Comparison of ENCODE assay signal across 27 cellular contexts in the genomic region with DNA sequence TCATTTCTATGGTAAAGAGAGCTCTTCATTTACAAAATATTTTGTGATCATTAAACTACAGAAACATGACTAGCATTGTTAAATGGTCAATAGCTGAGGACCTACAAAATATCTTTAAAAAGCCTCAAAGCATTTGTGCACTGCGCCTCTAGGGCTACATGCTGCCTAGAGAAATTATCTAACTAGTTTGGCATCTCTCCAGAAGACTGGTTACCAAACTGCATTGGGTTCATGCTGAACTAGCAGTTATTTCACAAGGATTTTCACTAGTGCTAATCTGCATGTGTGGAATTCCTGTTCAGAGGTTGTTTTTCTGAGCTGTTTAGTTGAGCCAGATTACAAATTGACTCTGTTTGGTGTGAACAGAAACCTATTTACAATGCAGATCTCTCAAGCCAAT. TPM values are rescaled to one million over a fixed set of nuclear protein-coding genes. Genes with fewer than 3 reads are reported as not detected.
DNase-seq lines count a peak whose midpoint lies in the region; ATAC-seq and TF ChIP-seq lines count a peak whose summit lies in the region.
"Had no signal": no experiment of that assay in that cellular context is flagged by ENCODE, and none has a peak within 500 bp of the region (broad histone marks: within the 10 kb centered on the region; RNA-seq: fewer than 3 reads in every experiment).

No MANE protein-coding gene starts in this region.

- TF ChIP-seq CTCF in MCF 10A (IDR thresholded peaks at IDR 0.05; ENCODE audit: unreplicated experiment) = no peak
- no peak for TF ChIP-seq CTCF in mammary epithelial cell (conservative IDR thresholded peaks at IDR 0.05 in 1 of 2, IDR thresholded peaks at IDR 0.05 in 1 of 2; ENCODE audit: extremely low read depth in 1 of 2, insufficient read depth in 1 of 2, low read depth in 1 of 2, low read length in 2 of 2)

- no peaks in the 10 kb centered on the region for H3K79me2 ChIP-seq in mammary epithelial cell (ENCODE audit: insufficient read depth, low read length)

- dilution Hi-C loops in mammary epithelial cell (cut with HindIII; ENCODE audit: low sequenced_read_pairs) = no loop called here

- no peaks in the 10 kb centered on the region for H3K9me3 Mint-ChIP-seq in MCF 10A (ENCODE audit: unreplicated experiment)
- H3K9me3 Mint-ChIP-seq in immature natural killer cell = peaks cover 0 to 11% (median 3%) of the 10 kb centered on the region in 6 donors
- H3K9me3 Mint-ChIP-seq: activated T-helper 2 cell treated with anti-CD3 and anti-CD28 coated beads, Interferon-gamma antibody, Interleukin-2, Interleukin-4, amounts not matched to agents 10 μg/mL and 5 μg/mL and 100 μg/mL, durations not matched to agents 14 hours and 24 hours and 36 hours; mesothelial cell of epicardium; type B pancreatic cell had no signal

- no peaks in the 10 kb centered on the region for H4K20me1 ChIP-seq in mammary epithelial cell (ENCODE audit: insufficient read depth, low read length)

- H3K9ac ChIP-seq in mammary epithelial cell (ENCODE audit: insufficient read depth, low read length) = no peak overlapping the region

- H3K27me3 ChIP-seq in mammary epithelial cell (ENCODE audit: insufficient read depth, low read length) = peaks cover 2% of the 10 kb centered on the region
- H3K27me3 ChIP-seq: body of pancreas, Peyer's patch, SJSA1 had no signal

- POLR2A ChIA-PET in MCF 10A (lab: Yijun Ruan, JAX) = interaction anchor here (0.9 to 1.5 kb wide), 3 partner anchors 12 to 59 kb away, joined by 3 to 5 read pairs (median 4); a partner anchor contains a TSS

- H3K27ac Mint-ChIP-seq in MCF 10A (ENCODE audit: low read depth, unreplicated experiment) (no peak overlapping the region), immature natural killer cell (no peak overlapping the region)
- H3K27ac Mint-ChIP-seq: activated naive CD8-positive, alpha-beta T cell; activated T-helper 2 cell treated with anti-CD3 and anti-CD28 coated beads, Interferon-gamma antibody, Interleukin-2, Interleukin-4, amounts not matched to agents 10 μg/mL and 5 μg/mL and 100 μg/mL, durations not matched to agents 14 hours and 24 hours and 36 hours; CD14-positive monocyte; naive thymus-derived CD8-positive, alpha-beta T cell; T-helper 17 cell; type B pancreatic cell had no signal

- H3K4me1 ChIP-seq in mammary epithelial cell (ENCODE audit: insufficient read depth, low read length) = no peaks in the 10 kb centered on the region
- H3K4me1 ChIP-seq: body of pancreas, Peyer's patch, SJSA1 had no signal

- no peaks in the 10 kb centered on the region for H3K27me3 Mint-ChIP-seq in MCF 10A (ENCODE audit: insufficient read depth, unreplicated experiment)
- peaks cover 0 to 1% (median 0%) of the 10 kb centered on the region in 3 donors for H3K27me3 Mint-ChIP-seq in immature natural killer cell (ENCODE audit: low read depth in 3 of 3)

- H3K9me3 ChIP-seq in mammary epithelial cell (replicated peaks; ENCODE audit: insufficient read depth, low read length) = no peaks in the 10 kb centered on the region
- H3K9me3 ChIP-seq: body of pancreas, Peyer's patch, SJSA1 had no signal

- no peak overlapping the region for H3K4me3 ChIP-seq in mammary epithelial cell (replicated peaks in 1 of 3; ENCODE audit: insufficient read depth in 1 of 3, low read depth in 2 of 3, low read length in 3 of 3)
- H3K4me3 ChIP-seq: body of pancreas, K562, Peyer's patch, SJSA1 had no signal

- H3K4me1 Mint-ChIP-seq in MCF 10A (ENCODE audit: insufficient read depth, unreplicated experiment) (peaks cover 20% of the 10 kb centered on the region), immature natural killer cell (no peaks in the 10 kb centered on the region)
- H3K4me1 Mint-ChIP-seq: CD14-positive monocyte; naive thymus-derived CD8-positive, alpha-beta T cell; T-helper 17 cell had no signal

- BruUV-seq in MCF 10A (replicated peaks; lab: Mats Ljungman, UMichigan) (no TSS peak), mammary epithelial cell (replicated peaks; lab: Mats Ljungman, UMichigan) (no TSS peak)

- H3K27ac ChIP-seq in mammary epithelial cell (ENCODE audit: insufficient read depth, low read depth, low read length) = no peak overlapping the region
- H3K27ac ChIP-seq: body of pancreas, Peyer's patch, SJSA1, WERI-Rb-1 had no signal

- DNase-seq in MCF 10A (ENCODE audit: unreplicated experiment) = peak; percentile 28
- DNase-seq in mammary epithelial cell = no peak
- DNase-seq in OCI-M1 (lab: John Stamatoyannopoulos, UW) = peak; percentile 6
- peak; percentile 16 for DNase-seq in glomerular visceral epithelial cell (ENCODE audit: extremely low spot score)
- no peak for DNase-seq in T-helper 2 cell
- no peak for DNase-seq in AML-193 (lab: John Stamatoyannopoulos, UW)
- DNase-seq in immature natural killer cell = no peak
- DNase-seq: ACHN; activated CD8-positive, alpha-beta memory T cell treated with anti-CD3 and anti-CD28 coated beads, Interleukin-2, amount 50 U/mL, for 4 hours; body of pancreas; H7; left cardiac atrium; naive thymus-derived CD8-positive, alpha-beta T cell; NCI-H1694 treated with DMSO at 0.1 percent for 48 hours; NK-92 treated with Interleukin-12 subunit alpha and Interleukin-12 subunit beta, amount 100 ng/mL, for 24 hours; Peyer's patch; right cardiac atrium; T-helper 17 cell; WERI-Rb-1 had no signal

- 67% methylated on average over 1 of the region's 1 CpG for WGBS in mammary epithelial cell (ENCODE audit: low coverage, missing lambda C conversion rate)

- in situ Hi-C loops in mammary epithelial cell (cut with MboI; ENCODE audit: low sequenced_read_pairs in 2 of 2) = no loop called here

- no peak overlapping the region for H3K4me2 ChIP-seq in mammary epithelial cell (ENCODE audit: insufficient read depth, low read depth, low read length)

- no peak for ATAC-seq in HG02852 (IDR thresholded peaks at IDR 0.05; ENCODE audit: unreplicated experiment)
- ATAC-seq: body of pancreas; K562; left cardiac atrium; naive thymus-derived CD8-positive, alpha-beta T cell; right cardiac atrium; T-helper 17 cell had no signal

- H3K36me3 Mint-ChIP-seq in MCF 10A (ENCODE audit: insufficient read depth, unreplicated experiment) (no peaks in the 10 kb centered on the region), immature natural killer cell (no peaks in the 10 kb centered on the region)
- H3K36me3 Mint-ChIP-seq: activated naive CD8-positive, alpha-beta T cell; CD14-positive monocyte; mesothelial cell of epicardium; naive thymus-derived CD8-positive, alpha-beta T cell; type B pancreatic cell had no signal

- H3K36me3 ChIP-seq in mammary epithelial cell (ENCODE audit: insufficient read depth, low read length) = no peaks in the 10 kb centered on the region
- H3K36me3 ChIP-seq: Peyer's patch, SJSA1, WERI-Rb-1 had no signal

- CTCF ChIA-PET in MCF 10A (lab: Yijun Ruan, JAX) = interaction anchor here (1.4 kb wide), 1 partner anchor 95 kb away, joined by 3 read pairs; no protein-coding TSS in a partner anchor
- CTCF ChIA-PET in mammary epithelial cell (lab: Charles Lee; ENCODE audit: low non-redundant PET) = no interaction called here

- intact Hi-C loops in MCF 10A (cut with micrococcal nuclease) = no loop called here
- intact Hi-C loops in mammary epithelial cell (cut with micrococcal nuclease) = no loop called here

- H3K4me3 Mint-ChIP-seq in MCF 10A (ENCODE audit: unreplicated experiment) = no peak overlapping the region
- H3K4me3 Mint-ChIP-seq in immature natural killer cell = no peak overlapping the region
- H3K4me3 Mint-ChIP-seq: activated naive CD8-positive, alpha-beta T cell; CD14-positive monocyte; mesothelial cell of epicardium; naive thymus-derived CD8-positive, alpha-beta T cell; T-helper 17 cell; type B pancreatic cell had no signal

- no peak overlapping the region for H2AFZ ChIP-seq in mammary epithelial cell (ENCODE audit: low read depth, low read length)

RNA-seq across cellular contexts. Expression of a gene that starts 58.5 kb away (rescaled TPM):
- total RNA-seq in MCF 10A (2022) (0.77 and 0.79 TPM in 2 replicates), mammary epithelial cell (under 1 TPM in 1 of 2 donors, not detected in 1; 0.33 TPM)
- polyA plus RNA-seq in mammary epithelial cell (0.03 TPM), immature natural killer cell (not detected)
- not detected for polyA minus RNA-seq in mammary epithelial cell
- total RNA-seq: activated T-helper 2 cell treated with anti-CD3 and anti-CD28 coated beads, Interferon-gamma antibody, Interleukin-2, Interleukin-4, amounts not matched to agents 10 μg/mL and 5 μg/mL and 100 μg/mL, durations not matched to agents 14 hours and 24 hours and 36 hours; body of pancreas; K562; naive thymus-derived CD8-positive, alpha-beta T cell; T-helper 17 cell had no signal
- polyA plus RNA-seq: CD14-positive monocyte; naive thymus-derived CD8-positive, alpha-beta T cell had no signal

Comparison
In these comparisons a context has a peak if more than half of its experiments do, and no peak if none do; other contexts are left out.
1. DNase-seq: peak in MCF 10A (single experiment), OCI-M1 (single experiment) and glomerular visceral epithelial cell (single experiment); none in mammary epithelial cell (single experiment), T-helper 2 cell (0 of 5), AML-193 (0 of 2) and immature natural killer cell (0 of 3).